8 cellular contexts compared by ENCODE assay signal in the genomic region with DNA sequence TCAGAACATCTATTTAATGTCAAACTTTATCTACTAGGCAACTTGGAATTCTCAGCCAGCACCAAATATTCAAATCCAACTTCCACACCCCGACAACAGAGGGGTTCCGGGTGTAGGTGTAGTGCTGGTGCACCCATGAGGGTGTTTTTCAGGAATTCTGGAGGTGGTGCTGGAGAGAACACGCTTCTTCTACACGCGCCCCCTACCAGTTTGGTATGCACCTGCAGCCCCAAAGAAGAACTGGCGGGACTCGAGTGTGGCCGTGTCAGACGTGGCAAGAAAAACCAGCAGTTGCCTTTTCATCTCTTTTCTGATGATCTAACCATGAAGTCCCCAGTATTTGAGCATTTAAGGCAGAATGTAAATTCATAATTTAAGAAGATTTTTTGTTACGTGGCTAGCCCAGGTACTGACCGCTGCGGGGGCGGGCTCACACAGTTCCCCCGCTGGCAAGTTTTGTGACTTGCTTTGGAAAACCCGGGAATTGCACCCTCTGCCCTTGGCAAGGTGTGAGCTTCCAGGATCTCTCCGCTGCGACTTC. TPM values are rescaled to one million over a fixed set of nuclear protein-coding genes. Genes with fewer than 3 reads are reported as not detected.
A peak's percentile ranks its signal among the peaks of the same experiment; 100 is the strongest.
DNase-seq lines count a peak whose midpoint lies in the region; ATAC-seq and TF ChIP-seq lines count a peak whose summit lies in the region.

No MANE protein-coding gene starts in this region.

- 2% methylated on average over 17 of the region's 17 CpGs for WGBS in hepatocyte (ENCODE audit: low lambda C conversion rate, missing lambda C conversion rate)

- H3K4me1 ChIP-seq in hepatocyte (ENCODE audit: insufficient read depth): peaks cover 4% of the 10 kb centered on the region

- H3K27me3 ChIP-seq in SU-DHL-6 (ENCODE audit: low read length) (no peaks in the 10 kb centered on the region), hepatocyte (no peaks in the 10 kb centered on the region)

- H4K20me1 ChIP-seq in SU-DHL-6 (ENCODE audit: low read depth, low read length) (no peaks in the 10 kb centered on the region), hepatocyte (ENCODE audit: insufficient read depth, poor library complexity, severe bottlenecking) (no peaks in the 10 kb centered on the region)

- no peaks in the 10 kb centered on the region for H3K9me3 ChIP-seq in SU-DHL-6 (ENCODE audit: insufficient read depth, low read length)
- H3K9me3 ChIP-seq in hepatocyte (ENCODE audit: low read depth): no peaks in the 10 kb centered on the region

- H3K36me3 ChIP-seq in SU-DHL-6 (ENCODE audit: low read length) (no peaks in the 10 kb centered on the region), hepatocyte (replicated peaks; ENCODE audit: insufficient read depth, low read depth) (no peaks in the 10 kb centered on the region)

- peak overlapping the region; percentile 55 for H3K9ac ChIP-seq in SU-DHL-6 (ENCODE audit: low read length)

- TF ChIP-seq CTCF in GM12864 (IDR thresholded peaks at IDR 0.05; ENCODE audit: low read depth, low read length, missing control alignments): peak; percentile 77
- peak; percentile 64 for TF ChIP-seq CTCF in SU-DHL-6 (IDR thresholded peaks at IDR 0.05; ENCODE audit: insufficient read depth, low read length, poor library complexity, severe bottlenecking)
- TF ChIP-seq CTCF in hepatocyte (IDR thresholded peaks at IDR 0.05; ENCODE audit: poor library complexity): peak; percentile 59

- H3K27ac ChIP-seq in SU-DHL-6 (ENCODE audit: low read depth, low read length) (no peak overlapping the region), hepatocyte (peak overlapping the region; percentile 85)

- H3F3A ChIP-seq in SU-DHL-6 (ENCODE audit: insufficient read depth): no peaks in the 10 kb centered on the region

- H3K9me2 ChIP-seq in SU-DHL-6 (replicated peaks; ENCODE audit: insufficient read depth, low read length) (no peaks in the 10 kb centered on the region), hepatocyte (replicated peaks; ENCODE audit: insufficient read depth) (no peaks in the 10 kb centered on the region)

- peak; percentile 44 for ATAC-seq in HG02623 (IDR thresholded peaks at IDR 0.05; ENCODE audit: unreplicated experiment)

- H3K79me2 ChIP-seq in SU-DHL-6 (ENCODE audit: insufficient read depth, low read length) (no peaks in the 10 kb centered on the region), hepatocyte (peaks cover 20% of the 10 kb centered on the region)

- H3K4me3 ChIP-seq in GM12864 (ENCODE audit: low read depth, low read length): peak overlapping the region; percentile 52
- H3K4me3 ChIP-seq in SU-DHL-6 (ENCODE audit: insufficient read depth, low read length, poor library complexity, severe bottlenecking): peak overlapping the region; percentile 62
- H3K4me3 ChIP-seq in hepatocyte: peak overlapping the region; percentile 80

- H2AFZ ChIP-seq in SU-DHL-6 (ENCODE audit: low read depth, low read length, severe bottlenecking): peak overlapping the region; percentile 93
- peak overlapping the region; percentile 96 for H2AFZ ChIP-seq in hepatocyte

- no peak for DNase-seq in GM12864 (ENCODE audit: low read depth)
- DNase-seq in NCI-H1105 treated with DMSO at 0.1 percent for 48 hours (lab: John Stamatoyannopoulos, UW): peak; percentile 86
- peak in 47 of 58 donors; percentile 2 to 82 (median 42) for DNase-seq in anterior cingulate cortex (lab: John Stamatoyannopoulos, UW)
- peak; percentile 86 for DNase-seq in hepatocyte (ENCODE audit: low spot score)
- peak; percentile 59 for DNase-seq in renal cortical epithelial cell (ENCODE audit: low read depth)
- DNase-seq in dedifferentiated amniotic fluid mesenchymal stem cell (ENCODE audit: extremely low spot score): no peak

- peak overlapping the region; percentile 87 for H3K4me2 ChIP-seq in SU-DHL-6 (ENCODE audit: low read depth, low read length, poor library complexity, severe bottlenecking)
- H3K4me2 ChIP-seq in hepatocyte: peak overlapping the region; percentile 91

RNA-seq across cellular contexts. Expression of a gene that starts 0.4 kb away (rescaled TPM):
- 22.4 and 31.5 TPM in 2 replicates for total RNA-seq in hepatocyte
- polyA plus RNA-seq in hepatocyte: 9.7 and 12.2 TPM in 2 replicates
- total RNA-seq in renal cortical epithelial cell: 9.5 and 16.7 TPM in 2 replicates

RNA-seq across cellular contexts. Expression of a gene that starts 44.0 kb away (rescaled TPM):
- total RNA-seq in hepatocyte (2.5 and 4.7 TPM in 2 replicates), renal cortical epithelial cell (1.5 and 1.7 TPM in 2 replicates)
- 15.2 and 22.5 TPM in 2 replicates for polyA plus RNA-seq in hepatocyte

Comparison
In these comparisons a context has a peak if more than half of its experiments do, and no peak if none do; other contexts are left out.
1. DNase-seq: peak in NCI-H1105 treated with DMSO at 0.1 percent for 48 hours (single experiment), anterior cingulate cortex (47 of 58), hepatocyte (single experiment) and renal cortical epithelial cell (single experiment); none in GM12864 (single experiment) and dedifferentiated amniotic fluid mesenchymal stem cell (single experiment).
2. Peak in every context shown above with its lines, with median percentiles within 50 percentile points of each other: H3K4me3 ChIP-seq and CTCF ChIP-seq.